In the genomic region with DNA sequence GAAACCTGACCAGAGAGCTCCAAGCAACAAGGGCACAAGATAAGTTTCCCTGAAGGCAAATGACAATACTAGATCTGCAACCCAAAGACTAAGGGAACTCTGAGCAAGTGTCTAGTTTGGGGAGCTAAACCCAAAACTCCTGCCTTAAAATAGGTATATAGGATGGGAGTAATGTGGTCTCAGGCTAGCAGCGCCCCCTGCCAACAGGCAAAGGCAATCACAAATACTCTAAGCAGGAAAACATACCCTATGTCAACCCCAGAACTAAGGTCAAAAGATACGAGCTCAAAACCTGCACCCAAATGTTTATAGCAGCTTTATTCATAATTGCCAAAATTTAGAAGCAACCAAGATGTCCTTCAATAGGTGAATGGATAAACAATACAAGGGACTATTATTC, we compare ENCODE assay signal across 8 cellular contexts.
DNase-seq lines count a peak whose midpoint lies in the region; ATAC-seq, FAIRE-seq and TF ChIP-seq lines count a peak whose summit lies in the region.

No MANE protein-coding gene starts in this region.

- H3K4me1 ChIP-seq in esophagus squamous epithelium (no peaks in the 10 kb centered on the region), pancreas (no peaks in the 10 kb centered on the region)

- H3K36me3 ChIP-seq in esophagus squamous epithelium, result peaks cover 0 to 24% (median 1%) of the 10 kb centered on the region in 3 donors
- H3K36me3 ChIP-seq in pancreas, result peaks cover 0 to 5% (median 4%) of the 10 kb centered on the region in 3 donors

- peak; percentile 62 for TF ChIP-seq CTCF in AG04449 (IDR thresholded peaks at IDR 0.05; ENCODE audit: insufficient read depth, low read length, missing control alignments)
- TF ChIP-seq CTCF in GM13977 (IDR thresholded peaks at IDR 0.05; ENCODE audit: extremely low read depth, insufficient read depth, missing control alignments), result peak; percentile 56
- TF ChIP-seq CTCF in RWPE1 (conservative IDR thresholded peaks at IDR 0.05; ENCODE audit: low read depth), result no peak
- peak in 4 of 6 experiments; percentile 16 to 34 (median 23) for TF ChIP-seq CTCF in esophagus squamous epithelium (IDR thresholded peaks at IDR 0.05)
- peak in 1 of 4 donors; percentile 13 for TF ChIP-seq CTCF in pancreas (IDR thresholded peaks at IDR 0.05)

- H3K27me3 Mint-ChIP-seq in effector memory CD8-positive, alpha-beta T cell, result no peaks in the 10 kb centered on the region

- H3K27ac ChIP-seq in RWPE1 (no peak overlapping the region), esophagus squamous epithelium (no peak overlapping the region), pancreas (no peak overlapping the region)

- peaks cover 8% of the 10 kb centered on the region for H3K36me3 Mint-ChIP-seq in effector memory CD8-positive, alpha-beta T cell (ENCODE audit: insufficient read depth)

- WGBS in esophagus squamous epithelium, 2 donors, result 31 to 38% methylated on average over 2 of the region's 2 CpGs
- WGBS in pancreas, 2 donors, result 37 to 39% methylated on average over 2 of the region's 2 CpGs

- H3K27ac Mint-ChIP-seq in effector memory CD8-positive, alpha-beta T cell, result peak overlapping the region in 1 of 2 donors; percentile 12

- H3K4me1 Mint-ChIP-seq in effector memory CD8-positive, alpha-beta T cell (ENCODE audit: low read depth in 2 of 2), result peaks cover 0 to 3% of the 10 kb centered on the region in 2 donors

- H3K9me3 Mint-ChIP-seq in effector memory CD8-positive, alpha-beta T cell, result no peaks in the 10 kb centered on the region

- in situ Hi-C loops in GM13977 (cut with MboI; ENCODE audit: low pct_unique_long_range_greater_than_20kb, low sequenced_read_pairs, unreplicated experiment), result no loop called here

- no peak for TF ChIP-seq POLR2A in esophagus squamous epithelium (IDR thresholded peaks at IDR 0.05)

- CTCF ChIA-PET in AG04449 (lab: Yijun Ruan, JAX) (interaction anchor here (0.6 to 6.7 kb wide), 45 partner anchors 8 to 581 kb away, joined by 3 to 90 read pairs (median 4); partner anchors contain the start of gene BHLHE41), RWPE1 (lab: Yijun Ruan, JAX) (interaction anchor here (0.5 to 1.5 kb wide), 11 partner anchors 8 to 676 kb away, joined by 3 to 7 read pairs (median 3); no protein-coding TSS in a partner anchor)

- no peaks in the 10 kb centered on the region for H3K9me3 ChIP-seq in esophagus squamous epithelium
- no peaks in the 10 kb centered on the region for H3K9me3 ChIP-seq in pancreas

- no peak for FAIRE-seq in pancreas (lab: Jason Lieb, UNC)

- intact Hi-C loops in esophagus squamous epithelium (cut with DNase I), result no loop called here
- intact Hi-C loops in pancreas (cut with DNase I), result no loop called here

- H3K4me3 ChIP-seq in AG04449 (ENCODE audit: low read depth, low read length) (no peak overlapping the region), esophagus squamous epithelium (no peak overlapping the region), pancreas (no peak overlapping the region)

- no peak for DNase-seq in AG04449 (ENCODE audit: low read depth, low spot score)
- DNase-seq in GM13977 (ENCODE audit: low spot score), result no peak
- DNase-seq in RWPE1 (ENCODE audit: low spot score), result peak; percentile 4
- no peak for DNase-seq in esophagus squamous epithelium (lab: John Stamatoyannopoulos, UW)
- DNase-seq in pancreas, result peak in 1 of 6 donors; percentile 17
- no peak for DNase-seq in activated CD4-positive, CD25-positive, alpha-beta regulatory T cell treated with anti-CD3 and anti-CD28 coated beads, Interleukin-2, amount 50 U/mL, for 72 hours
- no peak for DNase-seq in effector memory CD8-positive, alpha-beta T cell

- peak in 3 of 4 donors; percentile 48 to 73 (median 63) for ATAC-seq in pancreas
- ATAC-seq in effector memory CD8-positive, alpha-beta T cell (replicated peaks), result no peak
- no peak for ATAC-seq in HG02840 (IDR thresholded peaks at IDR 0.05; ENCODE audit: low FRiP score, unreplicated experiment)

- POLR2A ChIA-PET in AG04449 (lab: Yijun Ruan, JAX) (no interaction called here), RWPE1 (lab: Yijun Ruan, JAX; ENCODE audit: low non-redundant PET) (no interaction called here)

- no peaks in the 10 kb centered on the region for H3K27me3 ChIP-seq in esophagus squamous epithelium
- no peaks in the 10 kb centered on the region for H3K27me3 ChIP-seq in pancreas

- no peak overlapping the region for H3K4me3 Mint-ChIP-seq in effector memory CD8-positive, alpha-beta T cell

Comparison
In these comparisons a context has a peak if more than half of its experiments do, and no peak if none do; other contexts are left out.
1. ATAC-seq: peak in pancreas (3 of 4); none in effector memory CD8-positive, alpha-beta T cell (single experiment) and HG02840 (single experiment).